25 cellular contexts compared by ENCODE assay signal in genomic region chr15:63872759-63873510, GRCh38. TPM values are rescaled to one million over a fixed set of nuclear protein-coding genes. Genes with fewer than 3 reads are reported as not detected.
DNase-seq lines count a peak whose midpoint lies in the region; ATAC-seq, FAIRE-seq and TF ChIP-seq lines count a peak whose summit lies in the region.
"Had no signal": no experiment of that assay in that cellular context is flagged by ENCODE, and none has a peak within 500 bp of the region (broad histone marks: within the 10 kb centered on the region; RNA-seq: fewer than 3 reads in every experiment).

No MANE protein-coding gene starts in this region.

- H3K4me3 ChIP-seq in HEK293 (ENCODE audit: low read depth, low read length): no peak overlapping the region
- no peak overlapping the region for H3K4me3 ChIP-seq in upper lobe of left lung
- H3K4me3 ChIP-seq: gastroesophageal sphincter, ovary, Peyer's patch, SJCRH30, vagina had no signal

- no peak for TF ChIP-seq POLR2A in upper lobe of left lung (IDR thresholded peaks at IDR 0.05)

- TF ChIP-seq CTCF in HEK293 (tag by site-specific recombination; IDR thresholded peaks at IDR 0.05): no peak
- TF ChIP-seq CTCF in neural crest cell (conservative IDR thresholded peaks at IDR 0.05): no peak
- TF ChIP-seq CTCF in upper lobe of left lung (IDR thresholded peaks at IDR 0.05): no peak

- H3K27me3 Mint-ChIP-seq in neural crest cell (ENCODE audit: low read depth) (no peaks in the 10 kb centered on the region), T-cell (no peaks in the 10 kb centered on the region)
- H3K27me3 Mint-ChIP-seq: activated B cell treated with CpG ODN at 0.5 μM for 24 hours; activated CD4-positive, alpha-beta memory T cell treated with anti-CD3 and anti-CD28 coated beads for 36 hours; CD4-positive, CD25-positive, alpha-beta regulatory T cell had no signal

- ATAC-seq in T-cell (replicated peaks in 1 of 4): no peak
- ATAC-seq in upper lobe of left lung (ENCODE audit: low FRiP score in 2 of 2): no peak
- ATAC-seq: gastroesophageal sphincter, right cardiac atrium had no signal

- no peak overlapping the region for H3K27ac ChIP-seq in HEK293 (ENCODE audit: extremely low read depth, low read depth, low read length)
- no peak overlapping the region for H3K27ac ChIP-seq in upper lobe of left lung
- H3K27ac ChIP-seq: gastroesophageal sphincter, ovary, Peyer's patch, SJCRH30, vagina had no signal

- H3K9me3 Mint-ChIP-seq in neural crest cell (no peaks in the 10 kb centered on the region), T-cell (peaks cover 2 to 6% (median 4%) of the 10 kb centered on the region in 3 donors)
- H3K9me3 Mint-ChIP-seq: activated CD4-positive, alpha-beta memory T cell treated with anti-CD3 and anti-CD28 coated beads for 36 hours; CD4-positive, CD25-positive, alpha-beta regulatory T cell had no signal

- no peak overlapping the region for H3K4me3 Mint-ChIP-seq in neural crest cell
- no peak overlapping the region for H3K4me3 Mint-ChIP-seq in T-cell
- H3K4me3 Mint-ChIP-seq: activated B cell treated with CpG ODN at 0.5 μM for 24 hours; activated CD4-positive, alpha-beta memory T cell treated with anti-CD3 and anti-CD28 coated beads for 36 hours; CD4-positive, CD25-positive, alpha-beta regulatory T cell had no signal

- H3K4me1 Mint-ChIP-seq in neural crest cell (no peaks in the 10 kb centered on the region), T-cell (peaks cover 8 to 14% (median 10%) of the 10 kb centered on the region in 3 donors)

- WGBS in upper lobe of left lung, 2 donors: 86 to 87% methylated on average over 8 of the region's 8 CpGs

- CTCF ChIA-PET in HEK293 (lab: Yijun Ruan, JAX) (interaction anchor here (0.9 kb wide), 1 partner anchor 19 kb away, joined by 4 read pairs; no protein-coding TSS in a partner anchor), T-cell (lab: Charles Lee) (no interaction called here)

- H3K4me1 ChIP-seq in HEK293 (ENCODE audit: control insufficient read depth, insufficient read depth, low read length) (no peaks in the 10 kb centered on the region), upper lobe of left lung (no peaks in the 10 kb centered on the region)
- H3K4me1 ChIP-seq: gastroesophageal sphincter, Peyer's patch, SJCRH30, vagina had no signal

- H3K36me3 ChIP-seq in HEK293 (ENCODE audit: control insufficient read depth in 2 of 2, insufficient read depth in 1 of 2, low read length in 2 of 2) (no peaks in the 10 kb centered on the region), upper lobe of left lung (no peaks in the 10 kb centered on the region)
- H3K36me3 ChIP-seq: gastroesophageal sphincter, ovary, Peyer's patch, SJCRH30, vagina had no signal

- DNase-seq in AG20443 (ENCODE audit: low spot score) (peak; percentile 53), dermis blood vessel endothelial cell (peak; percentile 73), neural crest cell (ENCODE audit: low read depth, low spot score) (no peak), T-cell (no peak), upper lobe of left lung (no peak), frontal cortex (ENCODE audit: low spot score in 2 of 2) (no peak), iPS-NIHi7 (ENCODE audit: extremely low spot score) (no peak)
- DNase-seq: activated B cell treated with CpG ODN at 0.5 μM for 24 hours; activated CD4-positive, alpha-beta memory T cell treated with anti-CD3 and anti-CD28 coated beads for 36 hours; activated gamma-delta T cell treated with Interleukin-2 at 50 U/mL for 16 hours; CD4-positive, CD25-positive, alpha-beta regulatory T cell; GF-D8; HCEC 1CT; kidney; naive B cell; NCI-H1092 treated with DMSO at 0.1 percent for 48 hours; NCI-H2029 treated with DMSO at 0.1 percent for 48 hours; NCI-H446; ovary; Peyer's patch; right cardiac atrium; SJCRH30 had no signal

- H3K27me3 ChIP-seq in upper lobe of left lung: no peaks in the 10 kb centered on the region
- H3K27me3 ChIP-seq: gastroesophageal sphincter, ovary, Peyer's patch, SJCRH30, vagina had no signal

- H3K27ac Mint-ChIP-seq in neural crest cell (ENCODE audit: unreplicated experiment): peak overlapping the region; percentile 39
- no peak overlapping the region for H3K27ac Mint-ChIP-seq in T-cell
- H3K27ac Mint-ChIP-seq: activated B cell treated with CpG ODN at 0.5 μM for 24 hours; activated CD4-positive, alpha-beta memory T cell treated with anti-CD3 and anti-CD28 coated beads for 36 hours; naive B cell had no signal

- no peaks in the 10 kb centered on the region for H3K36me3 Mint-ChIP-seq in neural crest cell (ENCODE audit: low read depth)
- H3K36me3 Mint-ChIP-seq in T-cell: no peaks in the 10 kb centered on the region
- H3K36me3 Mint-ChIP-seq: activated CD4-positive, alpha-beta memory T cell treated with anti-CD3 and anti-CD28 coated beads for 36 hours; CD4-positive, CD25-positive, alpha-beta regulatory T cell had no signal

- H3K9me3 ChIP-seq in HEK293 (ENCODE audit: control insufficient read depth, insufficient read depth, low read depth, low read length): no peaks in the 10 kb centered on the region
- H3K9me3 ChIP-seq in upper lobe of left lung: no peaks in the 10 kb centered on the region
- H3K9me3 ChIP-seq: ovary, Peyer's patch, SJCRH30, vagina had no signal

- POLR2A ChIA-PET in HEK293 (lab: Yijun Ruan, JAX) (no interaction called here), T-cell (lab: Charles Lee) (no interaction called here)

- no peak for FAIRE-seq in frontal cortex (lab: Jason Lieb, UNC)
- FAIRE-seq: kidney had no signal

- no peak for TF ChIP-seq EP300 in upper lobe of left lung (IDR thresholded peaks at IDR 0.05)

TF ChIP-seq in HEK293, 187 proteins besides CTCF, POLR2A, EP300 and RAD21:
- peak; percentile 96; the same call in 1 of the 2 replicates for TF ChIP-seq ZNF132 (tag by site-specific recombination; IDR thresholded peaks at IDR 0.05; ENCODE audit: borderline replicate concordance)
- TF ChIP-seq ZSCAN5A (tag by site-specific recombination; IDR thresholded peaks at IDR 0.05): no peak

RNA-seq across cellular contexts. Expression of gene HERC1, which starts 39.2 kb away (rescaled TPM):
- total RNA-seq in dermis blood vessel endothelial cell: 327 and 331 TPM in 2 replicates
- total RNA-seq in neural crest cell: 57.4 and 60.9 TPM in 2 replicates
- total RNA-seq in T-cell: 100 to 1,000 TPM; 153 to 271 (median 182) TPM
- 100 to 1,000 TPM in 3 of 6 donors, 10 to 100 TPM in 3; 83.5 to 193 (median 98.5) TPM for total RNA-seq in upper lobe of left lung
- 179 TPM for total RNA-seq in frontal cortex

Comparison
In these comparisons a context has a peak if more than half of its experiments do, and no peak if none do; other contexts are left out.
1. DNase-seq: peak in AG20443 (single experiment) and dermis blood vessel endothelial cell (single experiment); none in neural crest cell (single experiment), T-cell (0 of 34), upper lobe of left lung (0 of 2), frontal cortex (0 of 2) and iPS-NIHi7 (single experiment).